Comparison of ENCODE assay signal across 1 cellular context in the genomic region with DNA sequence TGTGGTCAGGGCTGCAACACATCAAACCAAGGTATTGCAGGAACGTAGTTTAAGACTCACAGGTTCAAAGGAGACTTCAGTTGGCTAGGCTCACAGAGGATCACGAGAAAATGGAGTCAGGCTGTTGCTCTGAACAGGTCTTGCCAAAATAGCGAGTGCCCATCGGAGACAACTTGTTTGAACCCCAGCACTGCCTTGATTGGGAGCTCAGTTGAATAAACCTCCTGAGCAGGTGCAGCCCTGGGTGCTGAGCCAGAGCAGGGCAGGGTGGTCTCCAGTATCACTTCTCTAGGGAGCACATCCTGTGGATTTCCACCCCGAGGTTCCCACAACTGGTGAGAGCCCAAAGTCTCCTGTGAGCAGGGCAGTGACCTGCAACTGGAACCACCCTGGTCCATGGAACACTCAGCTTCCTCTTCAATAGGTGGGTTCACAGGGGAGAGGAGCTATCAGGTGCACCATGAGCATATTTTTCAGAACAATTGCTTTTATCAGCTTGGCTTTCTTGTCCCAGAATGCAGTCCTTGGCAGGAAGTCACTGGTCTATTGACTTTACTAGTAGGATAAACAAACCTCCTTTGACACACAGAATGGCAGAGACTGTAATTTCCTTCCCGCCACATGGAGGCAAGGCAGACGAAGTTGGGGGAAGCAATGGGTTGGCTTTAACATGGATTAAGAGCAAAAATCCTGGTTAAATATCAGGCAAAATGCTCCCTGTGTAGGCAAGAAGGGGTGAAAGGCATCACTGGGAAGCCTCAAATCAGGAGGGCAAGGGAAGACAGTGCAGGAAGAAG.
TF ChIP-seq lines count a peak whose summit lies in the region.

No MANE protein-coding gene starts in this region.

TF ChIP-seq in HepG2, 621 proteins besides CTCF, POLR2A, EP300 and RAD21 (continued from another document and continues in another):
- TF ChIP-seq GATAD2A (CRISPR knock-in tag; IDR thresholded peaks at IDR 0.05) = peak; percentile 86
- TF ChIP-seq, protein P1, sequence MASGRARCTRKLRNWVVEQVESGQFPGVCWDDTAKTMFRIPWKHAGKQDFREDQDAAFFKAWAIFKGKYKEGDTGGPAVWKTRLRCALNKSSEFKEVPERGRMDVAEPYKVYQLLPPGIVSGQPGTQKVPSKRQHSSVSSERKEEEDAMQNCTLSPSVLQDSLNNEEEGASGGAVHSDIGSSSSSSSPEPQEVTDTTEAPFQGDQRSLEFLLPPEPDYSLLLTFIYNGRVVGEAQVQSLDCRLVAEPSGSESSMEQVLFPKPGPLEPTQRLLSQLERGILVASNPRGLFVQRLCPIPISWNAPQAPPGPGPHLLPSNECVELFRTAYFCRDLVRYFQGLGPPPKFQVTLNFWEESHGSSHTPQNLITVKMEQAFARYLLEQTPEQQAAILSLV (CRISPR knock-in tag; IDR thresholded peaks at IDR 0.05; ENCODE audit: borderline replicate concordance) = no peak
- TF ChIP-seq HNF1A (IDR thresholded peaks at IDR 0.05; ENCODE audit: low read depth) = no peak
- TF ChIP-seq HNF1A (CRISPR knock-in tag; IDR thresholded peaks at IDR 0.05; ENCODE audit: borderline replicate concordance) = peak; percentile 61; the same call in 1 of the 2 replicates
- no peak for TF ChIP-seq NONO (IDR thresholded peaks at IDR 0.05)
- TF ChIP-seq NONO (CRISPR knock-in tag; conservative IDR thresholded peaks at IDR 0.05) = no peak
- no peak for TF ChIP-seq KDM5B (CRISPR knock-in tag; IDR thresholded peaks at IDR 0.05; ENCODE audit: borderline replicate concordance)
- TF ChIP-seq ZSCAN5A (CRISPR knock-in tag; IDR thresholded peaks at IDR 0.05; ENCODE audit: borderline replicate concordance) = peak; percentile 93; the same call in 1 of the 2 replicates
- TF ChIP-seq RAD51 (IDR thresholded peaks at IDR 0.05; ENCODE audit: borderline replicate concordance) = no peak
- no peak for TF ChIP-seq ZNF333 (CRISPR knock-in tag; IDR thresholded peaks at IDR 0.05; ENCODE audit: borderline replicate concordance)
- TF ChIP-seq, protein P2, sequence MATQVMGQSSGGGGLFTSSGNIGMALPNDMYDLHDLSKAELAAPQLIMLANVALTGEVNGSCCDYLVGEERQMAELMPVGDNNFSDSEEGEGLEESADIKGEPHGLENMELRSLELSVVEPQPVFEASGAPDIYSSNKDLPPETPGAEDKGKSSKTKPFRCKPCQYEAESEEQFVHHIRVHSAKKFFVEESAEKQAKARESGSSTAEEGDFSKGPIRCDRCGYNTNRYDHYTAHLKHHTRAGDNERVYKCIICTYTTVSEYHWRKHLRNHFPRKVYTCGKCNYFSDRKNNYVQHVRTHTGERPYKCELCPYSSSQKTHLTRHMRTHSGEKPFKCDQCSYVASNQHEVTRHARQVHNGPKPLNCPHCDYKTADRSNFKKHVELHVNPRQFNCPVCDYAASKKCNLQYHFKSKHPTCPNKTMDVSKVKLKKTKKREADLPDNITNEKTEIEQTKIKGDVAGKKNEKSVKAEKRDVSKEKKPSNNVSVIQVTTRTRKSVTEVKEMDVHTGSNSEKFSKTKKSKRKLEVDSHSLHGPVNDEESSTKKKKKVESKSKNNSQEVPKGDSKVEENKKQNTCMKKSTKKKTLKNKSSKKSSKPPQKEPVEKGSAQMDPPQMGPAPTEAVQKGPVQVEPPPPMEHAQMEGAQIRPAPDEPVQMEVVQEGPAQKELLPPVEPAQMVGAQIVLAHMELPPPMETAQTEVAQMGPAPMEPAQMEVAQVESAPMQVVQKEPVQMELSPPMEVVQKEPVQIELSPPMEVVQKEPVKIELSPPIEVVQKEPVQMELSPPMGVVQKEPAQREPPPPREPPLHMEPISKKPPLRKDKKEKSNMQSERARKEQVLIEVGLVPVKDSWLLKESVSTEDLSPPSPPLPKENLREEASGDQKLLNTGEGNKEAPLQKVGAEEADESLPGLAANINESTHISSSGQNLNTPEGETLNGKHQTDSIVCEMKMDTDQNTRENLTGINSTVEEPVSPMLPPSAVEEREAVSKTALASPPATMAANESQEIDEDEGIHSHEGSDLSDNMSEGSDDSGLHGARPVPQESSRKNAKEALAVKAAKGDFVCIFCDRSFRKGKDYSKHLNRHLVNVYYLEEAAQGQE (IDR thresholded peaks at IDR 0.05; ENCODE audit: borderline replicate concordance in 1 of 2, low read depth in 1 of 2, low read length in 2 of 2) = no peak
- 0 out of 2 replicates have a peak, but pooled peaks have one; percentile 21 for TF ChIP-seq THAP11 (CRISPR knock-in tag; IDR thresholded peaks at IDR 0.05)
- TF ChIP-seq STAT5B (CRISPR knock-in tag; IDR thresholded peaks at IDR 0.05) = no peak
- no peak for TF ChIP-seq NFYC (CRISPR knock-in tag; IDR thresholded peaks at IDR 0.05)
- no peak for TF ChIP-seq TBL1XR1 (IDR thresholded peaks at IDR 0.05; ENCODE audit: borderline replicate concordance, low read length, partially characterized antibody)
- peak; percentile 64; the same call in 1 of the 2 replicates for TF ChIP-seq TARDBP (CRISPR knock-in tag; IDR thresholded peaks at IDR 0.05)
- TF ChIP-seq SIN3A (IDR thresholded peaks at IDR 0.05; ENCODE audit: borderline replicate concordance, low read depth, low read length) = no peak
- TF ChIP-seq ZNF224 (CRISPR knock-in tag; IDR thresholded peaks at IDR 0.05) = no peak
- TF ChIP-seq, protein P3, sequence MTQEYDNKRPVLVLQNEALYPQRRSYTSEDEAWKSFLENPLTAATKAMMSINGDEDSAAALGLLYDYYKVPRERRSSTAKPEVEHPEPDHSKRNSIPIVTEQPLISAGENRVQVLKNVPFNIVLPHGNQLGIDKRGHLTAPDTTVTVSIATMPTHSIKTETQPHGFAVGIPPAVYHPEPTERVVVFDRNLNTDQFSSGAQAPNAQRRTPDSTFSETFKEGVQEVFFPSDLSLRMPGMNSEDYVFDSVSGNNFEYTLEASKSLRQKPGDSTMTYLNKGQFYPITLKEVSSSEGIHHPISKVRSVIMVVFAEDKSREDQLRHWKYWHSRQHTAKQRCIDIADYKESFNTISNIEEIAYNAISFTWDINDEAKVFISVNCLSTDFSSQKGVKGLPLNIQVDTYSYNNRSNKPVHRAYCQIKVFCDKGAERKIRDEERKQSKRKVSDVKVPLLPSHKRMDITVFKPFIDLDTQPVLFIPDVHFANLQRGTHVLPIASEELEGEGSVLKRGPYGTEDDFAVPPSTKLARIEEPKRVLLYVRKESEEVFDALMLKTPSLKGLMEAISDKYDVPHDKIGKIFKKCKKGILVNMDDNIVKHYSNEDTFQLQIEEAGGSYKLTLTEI (CRISPR knock-in tag; conservative IDR thresholded peaks at IDR 0.05) = no peak
- TF ChIP-seq E2F1 (CRISPR knock-in tag; IDR thresholded peaks at IDR 0.05) = no peak
- no peak for TF ChIP-seq ZNF232 (CRISPR knock-in tag; IDR thresholded peaks at IDR 0.05; ENCODE audit: borderline replicate concordance)
- TF ChIP-seq NKX3-1 (CRISPR knock-in tag; IDR thresholded peaks at IDR 0.05) = no peak
- no peak for TF ChIP-seq ZSCAN21 (CRISPR knock-in tag; IDR thresholded peaks at IDR 0.05; ENCODE audit: borderline replicate concordance)
- no peak for TF ChIP-seq AKAP8 (CRISPR knock-in tag; IDR thresholded peaks at IDR 0.05)
- TF ChIP-seq ZNF713 (CRISPR knock-in tag; IDR thresholded peaks at IDR 0.05) = no peak
- TF ChIP-seq SMARCC2 (IDR thresholded peaks at IDR 0.05) = no peak
- TF ChIP-seq PPARG (CRISPR knock-in tag; conservative IDR thresholded peaks at IDR 0.05) = peak; percentile 23
- no peak for TF ChIP-seq TCF12 (IDR thresholded peaks at IDR 0.05)
- no peak for TF ChIP-seq TCF12 (CRISPR knock-in tag; IDR thresholded peaks at IDR 0.05)
- TF ChIP-seq ZNF17 (CRISPR knock-in tag; IDR thresholded peaks at IDR 0.05) = no peak
- no peak for TF ChIP-seq ZFP41 (CRISPR knock-in tag; IDR thresholded peaks at IDR 0.05; ENCODE audit: borderline replicate concordance)
- no peak for TF ChIP-seq ZNF607 (CRISPR knock-in tag; IDR thresholded peaks at IDR 0.05; ENCODE audit: borderline replicate concordance)
- no peak for TF ChIP-seq ZHX1 (CRISPR knock-in tag; IDR thresholded peaks at IDR 0.05; ENCODE audit: low read depth)
- TF ChIP-seq ZNF230 (CRISPR knock-in tag; IDR thresholded peaks at IDR 0.05) = no peak
- no peak for TF ChIP-seq RBM22 (optimal IDR thresholded peaks at IDR 0.05; ENCODE audit: low read length)
- no peak for TF ChIP-seq ZSCAN30 (CRISPR knock-in tag; IDR thresholded peaks at IDR 0.05)
- TF ChIP-seq ZFP62 (CRISPR knock-in tag; IDR thresholded peaks at IDR 0.05) = no peak
- TF ChIP-seq RFXAP (CRISPR knock-in tag; IDR thresholded peaks at IDR 0.05; ENCODE audit: borderline replicate concordance) = no peak
- TF ChIP-seq POLR2G (IDR thresholded peaks at IDR 0.05; ENCODE audit: low read depth, low read length) = no peak
